29 cellular contexts compared by ENCODE assay signal in genomic region chr11:70122490-70123198, GRCh38. TPM values are rescaled to one million over a fixed set of nuclear protein-coding genes. Genes with fewer than 3 reads are reported as not detected.
DNase-seq lines count a peak whose midpoint lies in the region; ATAC-seq, FAIRE-seq and TF ChIP-seq lines count a peak whose summit lies in the region.
"Had no signal": no experiment of that assay in that cellular context is flagged by ENCODE, and none has a peak within 500 bp of the region (broad histone marks: within the 10 kb centered on the region; RNA-seq: fewer than 3 reads in every experiment).

No MANE protein-coding gene starts in this region.

- H3K9me3 ChIP-seq in keratinocyte (ENCODE audit: control insufficient read depth, low read depth, low read length) (no peaks in the 10 kb centered on the region), hepatocyte (ENCODE audit: low read depth) (no peaks in the 10 kb centered on the region)
- H3K9me3 ChIP-seq: gastroesophageal sphincter, lower lobe of right lung, stomach, transverse colon had no signal

- peaks cover 6% of the 10 kb centered on the region for H3K9me3 Mint-ChIP-seq in stimulated activated naive CD8-positive, alpha-beta T cell treated with anti-CD3 and anti-CD28 coated beads, Interleukin-15, Interleukin-2, amounts not matched to agents 100 ng/mL and 50 ng/mL, for 24 hours
- H3K9me3 Mint-ChIP-seq in stimulated activated naive CD8-positive, alpha-beta T cell treated with anti-CD3 and anti-CD28 coated beads, Interleukin-15, amount 100 ng/mL, for 72 hours = peaks cover 18 to 21% of the 10 kb centered on the region in 2 donors
- H3K9me3 Mint-ChIP-seq: activated naive CD8-positive, alpha-beta T cell treated with anti-CD3 and anti-CD28 coated beads for 36 hours; activated T-helper 2 cell treated with anti-CD3 and anti-CD28 coated beads, Interferon-gamma antibody, Interleukin-2, Interleukin-4, amounts not matched to agents 10 μg/mL and 5 μg/mL and 100 μg/mL, durations not matched to agents 14 hours and 24 hours and 36 hours had no signal

- no peaks in the 10 kb centered on the region for H3K4me1 Mint-ChIP-seq in stimulated activated naive CD8-positive, alpha-beta T cell treated with anti-CD3 and anti-CD28 coated beads, Interleukin-15, Interleukin-2, amounts not matched to agents 100 ng/mL and 50 ng/mL, for 24 hours (ENCODE audit: low read depth)
- H3K4me1 Mint-ChIP-seq in stimulated activated naive CD8-positive, alpha-beta T cell treated with anti-CD3 and anti-CD28 coated beads, Interleukin-15, amount 100 ng/mL, for 72 hours = no peaks in the 10 kb centered on the region
- H3K4me1 Mint-ChIP-seq: activated naive CD8-positive, alpha-beta T cell treated with anti-CD3 and anti-CD28 coated beads for 36 hours; neural crest cell had no signal

- H3K4me3 ChIP-seq in keratinocyte (ENCODE audit: control insufficient read depth in 2 of 3, extremely low read depth in 1 of 3, insufficient read depth in 2 of 3, low read depth in 1 of 3, low read length in 3 of 3) = no peak overlapping the region
- no peak overlapping the region for H3K4me3 ChIP-seq in hepatocyte
- H3K4me3 ChIP-seq: gastroesophageal sphincter, GM12878, lower lobe of right lung, stomach, transverse colon had no signal

- peaks cover 7% of the 10 kb centered on the region for H3K27me3 Mint-ChIP-seq in stimulated activated naive CD8-positive, alpha-beta T cell treated with anti-CD3 and anti-CD28 coated beads, Interleukin-15, Interleukin-2, amounts not matched to agents 100 ng/mL and 50 ng/mL, for 24 hours
- H3K27me3 Mint-ChIP-seq in stimulated activated naive CD8-positive, alpha-beta T cell treated with anti-CD3 and anti-CD28 coated beads, Interleukin-15, amount 100 ng/mL, for 72 hours = peaks cover 29% of the 10 kb centered on the region

- H3K27ac ChIP-seq in keratinocyte (ENCODE audit: control insufficient read depth, insufficient read depth, low read length) = no peak overlapping the region
- no peak overlapping the region for H3K27ac ChIP-seq in hepatocyte
- H3K27ac ChIP-seq: 22Rv1, gastroesophageal sphincter, lower lobe of right lung, stomach, transverse colon had no signal

- TF ChIP-seq CTCF in keratinocyte (optimal IDR thresholded peaks at IDR 0.05 in 1 of 3, IDR thresholded peaks at IDR 0.05 in 1 of 3, conservative IDR thresholded peaks at IDR 0.05 in 1 of 3; ENCODE audit: extremely low read depth in 1 of 3, insufficient read depth in 2 of 3, low read length in 3 of 3) (no peak), hepatocyte (IDR thresholded peaks at IDR 0.05; ENCODE audit: poor library complexity) (no peak)

- H3K36me3 ChIP-seq in keratinocyte (ENCODE audit: control insufficient read depth in 2 of 2, extremely low read depth in 1 of 2, insufficient read depth in 2 of 2, low read length in 2 of 2) (peaks cover 0 to 6% of the 10 kb centered on the region in 2 experiments), hepatocyte (replicated peaks; ENCODE audit: insufficient read depth, low read depth) (no peaks in the 10 kb centered on the region)
- H3K36me3 ChIP-seq: gastroesophageal sphincter, lower lobe of right lung, stomach, transverse colon had no signal

- no peak overlapping the region for H3K9ac ChIP-seq in keratinocyte (ENCODE audit: control insufficient read depth, extremely low read depth, insufficient read depth, low read length)

- 67% methylated on average over 13 of the region's 14 CpGs for WGBS in hepatocyte (ENCODE audit: low lambda C conversion rate, missing lambda C conversion rate)

- no peaks in the 10 kb centered on the region for H3K79me2 ChIP-seq in keratinocyte (ENCODE audit: control insufficient read depth, insufficient read depth, low read length)
- no peaks in the 10 kb centered on the region for H3K79me2 ChIP-seq in hepatocyte

- no peaks in the 10 kb centered on the region for H3K9me2 ChIP-seq in hepatocyte (replicated peaks; ENCODE audit: insufficient read depth)

- peak; percentile 13 for FAIRE-seq in keratinocyte (lab: Jason Lieb, UNC)
- FAIRE-seq: astrocyte, GM12878, HTR-8/SVneo had no signal

- no peaks in the 10 kb centered on the region for H3K9me1 ChIP-seq in keratinocyte (ENCODE audit: control insufficient read depth, extremely low read depth, insufficient read depth, low read length)

- no peak overlapping the region for H2AFZ ChIP-seq in keratinocyte (ENCODE audit: control insufficient read depth, low read length)
- H2AFZ ChIP-seq in hepatocyte = no peak overlapping the region

- no peak overlapping the region for H3K4me2 ChIP-seq in keratinocyte (ENCODE audit: control insufficient read depth, extremely low read depth, insufficient read depth, low read depth, low read length)
- H3K4me2 ChIP-seq in hepatocyte = no peak overlapping the region

- no peak overlapping the region for H3K4me3 Mint-ChIP-seq in stimulated activated naive CD8-positive, alpha-beta T cell treated with anti-CD3 and anti-CD28 coated beads, Interleukin-15, Interleukin-2, amounts not matched to agents 100 ng/mL and 50 ng/mL, for 24 hours
- H3K4me3 Mint-ChIP-seq in stimulated activated naive CD8-positive, alpha-beta T cell treated with anti-CD3 and anti-CD28 coated beads, Interleukin-15, amount 100 ng/mL, for 72 hours = no peak overlapping the region
- H3K4me3 Mint-ChIP-seq: activated naive CD8-positive, alpha-beta T cell treated with anti-CD3 and anti-CD28 coated beads for 36 hours; neural crest cell had no signal

- DNase-seq in DMS153 (lab: John Stamatoyannopoulos, UW) (peak; percentile 30), DMS153 treated with DMSO at 0.1 percent for 48 hours (lab: John Stamatoyannopoulos, UW; ENCODE audit: unreplicated experiment) (no peak), keratinocyte (ENCODE audit: low read depth, low spot score) (no peak), hepatocyte (ENCODE audit: low spot score) (no peak), inferior parietal cortex (ENCODE audit: extremely low spot score) (no peak)
- no peak for DNase-seq in stimulated activated naive CD8-positive, alpha-beta T cell treated with anti-CD3 and anti-CD28 coated beads, Interleukin-15, amount 100 ng/mL, for 72 hours
- DNase-seq in activated T-cell treated with anti-CD3 and anti-CD28 coated beads, Interleukin-2, amount 50 U/mL, for 48 hours = no peak
- DNase-seq: activated CD4-positive, alpha-beta T cell treated with anti-CD3 and anti-CD28 coated beads, Interleukin-2, amount 50 U/mL, for 1 hour; activated CD8-positive, alpha-beta memory T cell treated with anti-CD3 and anti-CD28 coated beads, Interleukin-2, amount 50 U/mL, for 4 hours; activated naive CD8-positive, alpha-beta T cell treated with anti-CD3 and anti-CD28 coated beads for 36 hours; central memory CD4-positive, alpha-beta T cell; dermis blood vessel endothelial cell; hypothalamus; lower lobe of right lung; NCI-H187 treated with DMSO at 0.1 percent for 48 hours; stimulated activated CD4-positive, alpha-beta T cell treated with anti-CD3 and anti-CD28 coated beads, Interleukin-15, amount 100 ng/mL, for 24 hours; stomach; T-helper 2 cell; transverse colon had no signal

- dilution Hi-C loops in keratinocyte (cut with MboI; ENCODE audit: extremely low pct_ligation_motif_present, low sequenced_read_pairs) = no loop called here

- H3K4me1 ChIP-seq in keratinocyte (ENCODE audit: control insufficient read depth, extremely low read depth, insufficient read depth, low read length) (peaks cover 36% of the 10 kb centered on the region), hepatocyte (ENCODE audit: insufficient read depth) (no peaks in the 10 kb centered on the region)
- H3K4me1 ChIP-seq: gastroesophageal sphincter, lower lobe of right lung, transverse colon had no signal

- H4K20me1 ChIP-seq in keratinocyte (ENCODE audit: control insufficient read depth, extremely low read depth, insufficient read depth, low read length) (no peaks in the 10 kb centered on the region), hepatocyte (ENCODE audit: insufficient read depth, poor library complexity, severe bottlenecking) (no peaks in the 10 kb centered on the region)

- H3K27me3 ChIP-seq in keratinocyte (ENCODE audit: control insufficient read depth, extremely low read depth, insufficient read depth, low read length) = no peaks in the 10 kb centered on the region
- no peaks in the 10 kb centered on the region for H3K27me3 ChIP-seq in hepatocyte
- H3K27me3 ChIP-seq: transverse colon had no signal

- ATAC-seq in stimulated activated naive CD8-positive, alpha-beta T cell treated with anti-CD3 and anti-CD28 coated beads, Interleukin-15, amount 100 ng/mL, for 72 hours = no peak
- ATAC-seq: gastroesophageal sphincter, GM12878, lower lobe of right lung, SK-N-SH treated with all-trans-retinoic acid at 6 μM for 48 hours had no signal

- H3K27ac Mint-ChIP-seq in stimulated activated naive CD8-positive, alpha-beta T cell treated with anti-CD3 and anti-CD28 coated beads, Interleukin-15, Interleukin-2, amounts not matched to agents 100 ng/mL and 50 ng/mL, for 24 hours = peak overlapping the region; percentile 22
- H3K27ac Mint-ChIP-seq in stimulated activated naive CD8-positive, alpha-beta T cell treated with anti-CD3 and anti-CD28 coated beads, Interleukin-15, amount 100 ng/mL, for 72 hours = no peak overlapping the region
- H3K27ac Mint-ChIP-seq: activated naive CD8-positive, alpha-beta T cell treated with anti-CD3 and anti-CD28 coated beads for 36 hours; activated T-helper 2 cell treated with anti-CD3 and anti-CD28 coated beads, Interferon-gamma antibody, Interleukin-2, Interleukin-4, amounts not matched to agents 10 μg/mL and 5 μg/mL and 100 μg/mL, durations not matched to agents 14 hours and 24 hours and 36 hours; progenitor cell of endocrine pancreas had no signal

- H3K36me3 Mint-ChIP-seq in stimulated activated naive CD8-positive, alpha-beta T cell treated with anti-CD3 and anti-CD28 coated beads, Interleukin-15, Interleukin-2, amounts not matched to agents 100 ng/mL and 50 ng/mL, for 24 hours (ENCODE audit: low read depth) = no peaks in the 10 kb centered on the region
- H3K36me3 Mint-ChIP-seq: activated naive CD8-positive, alpha-beta T cell treated with anti-CD3 and anti-CD28 coated beads for 36 hours had no signal

RNA-seq across cellular contexts. Expression of gene ANO1, which starts 44.5 kb away (rescaled TPM):
- polyA plus RNA-seq in keratinocyte = 9.1 to 158 TPM (median 45.2 TPM) in 3 replicates
- 0.95 TPM for polyA plus RNA-seq in keratinocyte (2011; ENCODE audit: low read depth)
- polyA plus RNA-seq in keratinocyte (2011; cell fraction: cytosol; rRNA removed) = 25.4 and 26.4 TPM in 2 replicates
- 54.1 and 62.1 TPM in 2 replicates for polyA plus RNA-seq in keratinocyte (2011; cell fraction: nucleus; rRNA removed)
- polyA plus RNA-seq in keratinocyte (2012; ENCODE audit: low replicate concordance) = 0.80 and 125 TPM in 2 replicates
- 12.6 to 180 TPM (median 44.4 TPM) in 3 replicates for polyA minus RNA-seq in keratinocyte
- 39.9 TPM for polyA minus RNA-seq in keratinocyte (2011; cell fraction: cytosol; rRNA and poly(A)+ RNA removed)
- 36.9 and 58.1 TPM in 2 replicates for polyA minus RNA-seq in keratinocyte (2011; cell fraction: nucleus; rRNA and poly(A)+ RNA removed)
- total RNA-seq in hepatocyte = 10.5 and 12.1 TPM in 2 replicates
- 4.7 and 6.2 TPM in 2 replicates for polyA plus RNA-seq in hepatocyte
- total RNA-seq: activated naive CD8-positive, alpha-beta T cell treated with anti-CD3 and anti-CD28 coated beads for 36 hours; activated T-helper 2 cell treated with anti-CD3 and anti-CD28 coated beads, Interferon-gamma antibody, Interleukin-2, Interleukin-4, amounts not matched to agents 10 μg/mL and 5 μg/mL and 100 μg/mL, durations not matched to agents 14 hours and 24 hours and 36 hours; neural crest cell had no signal
